In the genomic region with DNA sequence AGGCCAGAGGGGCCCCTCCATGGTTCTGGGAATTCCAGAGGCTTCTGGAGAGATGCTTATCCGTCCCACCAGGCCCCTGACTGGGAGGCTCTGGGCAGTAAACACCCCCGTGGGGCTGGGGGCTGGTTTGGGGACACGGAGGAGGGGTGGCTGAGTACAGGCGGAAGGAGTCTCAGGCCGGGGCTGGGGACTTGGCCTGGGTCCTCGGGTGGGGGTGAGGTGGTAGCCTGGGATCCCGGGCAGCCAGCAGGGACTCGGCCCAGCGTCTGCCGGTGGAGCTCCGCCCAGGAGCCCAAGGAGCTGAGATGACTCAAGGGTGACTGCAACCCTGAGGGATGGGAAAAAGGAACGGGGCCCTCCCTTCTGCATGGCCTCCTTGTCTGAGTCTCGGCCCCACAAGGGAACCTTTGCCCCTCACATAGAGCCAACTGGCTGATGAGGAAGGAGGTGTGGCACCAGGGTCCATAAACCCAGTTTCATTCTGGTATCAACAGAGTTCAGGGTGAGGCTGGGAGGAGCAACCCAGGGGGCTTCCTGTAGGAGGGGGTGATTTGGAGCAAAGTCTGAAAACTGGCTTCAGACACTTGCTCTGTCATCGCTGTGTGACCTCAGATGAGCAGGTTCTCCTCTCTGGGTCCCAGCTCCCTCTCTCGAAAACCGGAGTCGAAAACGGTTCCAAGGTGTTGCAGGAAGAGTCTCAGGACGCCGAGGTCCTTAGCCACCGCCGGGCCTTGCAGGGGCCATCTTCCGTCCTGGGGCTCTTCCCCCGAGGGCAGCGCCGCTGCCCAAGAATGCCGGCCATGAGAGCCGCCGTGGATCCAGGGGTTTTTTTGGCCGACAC, we compare ENCODE assay signal across 11 cellular contexts. TPM values are rescaled to one million over a fixed set of nuclear protein-coding genes. Genes with fewer than 3 reads are reported as not detected.
DNase-seq lines count a peak whose midpoint lies in the region; ATAC-seq, FAIRE-seq and TF ChIP-seq lines count a peak whose summit lies in the region.
"Had no signal": no experiment of that assay in that cellular context is flagged by ENCODE, and none has a peak within 500 bp of the region (broad histone marks: within the 10 kb centered on the region; RNA-seq: fewer than 3 reads in every experiment).

No MANE protein-coding gene starts in this region.

- H3K9me3 Mint-ChIP-seq in activated CD4-positive, alpha-beta T cell treated with anti-CD3 and anti-CD28 coated beads, Interleukin-2, amount 10 ng/mL, durations not matched to agents 7 days and 5 days: no peaks in the 10 kb centered on the region

- peak; percentile 33 for ATAC-seq in Right ventricle myocardium superior (ENCODE audit: poor library complexity)

- CTCF ChIA-PET in activated CD4-positive, alpha-beta T cell treated with anti-CD3 and anti-CD28 coated beads, Interleukin-2, amount 10 ng/mL, durations not matched to agents 7 days and 5 days (lab: Charles Lee): no interaction called here

- H3K36me3 ChIP-seq in tibial artery: peaks cover 0 to 13% (median 12%) of the 10 kb centered on the region in 3 donors

- H3K27ac Mint-ChIP-seq in activated CD4-positive, alpha-beta T cell treated with anti-CD3 and anti-CD28 coated beads, Interleukin-2, amount 10 ng/mL, durations not matched to agents 7 days and 5 days: no peak overlapping the region

- intact Hi-C loops in Right ventricle myocardium superior (cut with DNase I) (no loop called here), cardiac septum (cut with DNase I) (no loop called here), tibial artery (cut with DNase I; ENCODE audit: low total_unique reads) (no loop called here)

- H3K27me3 ChIP-seq in tibial artery: peaks cover 0 to 33% of the 10 kb centered on the region in 2 donors
- H3K27me3 ChIP-seq: BLaER1 had no signal

- no peak for DNase-seq in Right ventricle myocardium superior
- no peak for DNase-seq in cardiac septum (ENCODE audit: low spot score)
- peak; percentile 52 for DNase-seq in amniotic stem cell (lab: John Stamatoyannopoulos, UW)
- DNase-seq in islet precursor cell: peak; percentile 88
- DNase-seq in urothelium cell line (ENCODE audit: low spot score): peak; percentile 82
- no peak for DNase-seq in tibial artery
- no peak for DNase-seq in NCI-H146 treated with DMSO at 0.1 percent for 48 hours (lab: John Stamatoyannopoulos, UW; ENCODE audit: unreplicated experiment)
- no peak for DNase-seq in activated CD4-positive, alpha-beta T cell treated with anti-CD3 and anti-CD28 coated beads, Interleukin-2, amount 10 ng/mL, durations not matched to agents 7 days and 5 days
- DNase-seq: activated naive CD4-positive, alpha-beta T cell treated with anti-CD3 and anti-CD28 coated beads, Interleukin-2, amount 50 U/mL, for 16 hours had no signal

- no peak overlapping the region for H3K4me3 ChIP-seq in tibial artery
- H3K4me3 ChIP-seq: BLaER1 had no signal

- H3K4me1 Mint-ChIP-seq in activated CD4-positive, alpha-beta T cell treated with anti-CD3 and anti-CD28 coated beads, Interleukin-2, amount 10 ng/mL, durations not matched to agents 7 days and 5 days: no peaks in the 10 kb centered on the region

- H3K36me3 Mint-ChIP-seq in activated CD4-positive, alpha-beta T cell treated with anti-CD3 and anti-CD28 coated beads, Interleukin-2, amount 10 ng/mL, durations not matched to agents 7 days and 5 days (ENCODE audit: low read depth): no peaks in the 10 kb centered on the region

- no peaks in the 10 kb centered on the region for H3K4me1 ChIP-seq in tibial artery

- H3K9me3 ChIP-seq in tibial artery: peaks cover 0 to 14% (median 13%) of the 10 kb centered on the region in 3 donors

- no peak for FAIRE-seq in urothelium cell line (lab: Jason Lieb, UNC)

- no peaks in the 10 kb centered on the region for H3K27me3 Mint-ChIP-seq in activated CD4-positive, alpha-beta T cell treated with anti-CD3 and anti-CD28 coated beads, Interleukin-2, amount 10 ng/mL, durations not matched to agents 7 days and 5 days

- POLR2A ChIA-PET in activated CD4-positive, alpha-beta T cell treated with anti-CD3 and anti-CD28 coated beads, Interleukin-2, amount 10 ng/mL, durations not matched to agents 7 days and 5 days (lab: Charles Lee): no interaction called here

- no peak overlapping the region for H3K27ac ChIP-seq in tibial artery
- H3K27ac ChIP-seq: BLaER1, HL-60 had no signal

- TF ChIP-seq CTCF in tibial artery (IDR thresholded peaks at IDR 0.05): no peak

- H3K4me3 Mint-ChIP-seq in activated CD4-positive, alpha-beta T cell treated with anti-CD3 and anti-CD28 coated beads, Interleukin-2, amount 10 ng/mL, durations not matched to agents 7 days and 5 days: no peak overlapping the region

RNA-seq across cellular contexts. Expression of a gene that starts 0.8 kb away (rescaled TPM):
- total RNA-seq in Right ventricle myocardium superior (not detected), cardiac septum (not detected)
- not detected for total RNA-seq in activated CD4-positive, alpha-beta T cell treated with anti-CD3 and anti-CD28 coated beads, Interleukin-2, amount 10 ng/mL, durations not matched to agents 7 days and 5 days

RNA-seq across cellular contexts. Expression of a gene that starts 43.0 kb away (rescaled TPM):
- total RNA-seq in Right ventricle myocardium superior (32.9 TPM), cardiac septum (18.9 TPM)
- not detected for total RNA-seq in activated CD4-positive, alpha-beta T cell treated with anti-CD3 and anti-CD28 coated beads, Interleukin-2, amount 10 ng/mL, durations not matched to agents 7 days and 5 days

RNA-seq across cellular contexts. Expression of a gene that starts 45.5 kb away (rescaled TPM):
- total RNA-seq in Right ventricle myocardium superior: 56.0 TPM
- 76.9 TPM for total RNA-seq in cardiac septum
- 100 to 1,000 TPM; 487 to 536 TPM for total RNA-seq in activated CD4-positive, alpha-beta T cell treated with anti-CD3 and anti-CD28 coated beads, Interleukin-2, amount 10 ng/mL, durations not matched to agents 7 days and 5 days

RNA-seq across cellular contexts. Expression of a gene that starts 56.5 kb away (rescaled TPM):
- not detected for total RNA-seq in Right ventricle myocardium superior
- not detected for total RNA-seq in cardiac septum
- total RNA-seq in activated CD4-positive, alpha-beta T cell treated with anti-CD3 and anti-CD28 coated beads, Interleukin-2, amount 10 ng/mL, durations not matched to agents 7 days and 5 days: not detected

Comparison
In these comparisons a context has a peak if more than half of its experiments do, and no peak if none do; other contexts are left out.
1. DNase-seq: peak in amniotic stem cell (single experiment), islet precursor cell (single experiment) and urothelium cell line (single experiment); none in Right ventricle myocardium superior (single experiment), cardiac septum (single experiment), tibial artery (0 of 2), NCI-H146 treated with DMSO at 0.1 percent for 48 hours (single experiment) and activated CD4-positive, alpha-beta T cell treated with anti-CD3 and anti-CD28 coated beads, Interleukin-2, amount 10 ng/mL, durations not matched to agents 7 days and 5 days (single experiment).
2. RNA of a gene that starts 43.0 kb away (total RNA-seq): 32.9 TPM in Right ventricle myocardium superior (single experiment) and 18.9 TPM in cardiac septum (single experiment); not detected in activated CD4-positive, alpha-beta T cell treated with anti-CD3 and anti-CD28 coated beads, Interleukin-2, amount 10 ng/mL, durations not matched to agents 7 days and 5 days; every median in the first group is over 10 times any median in the second.